In genomic region chr7:111380945-111381344, GRCh38 we compare ENCODE assay signal across 20 cellular contexts.
DNase-seq lines count a peak whose midpoint lies in the region; ATAC-seq and TF ChIP-seq lines count a peak whose summit lies in the region.
"Had no signal": no experiment of that assay in that cellular context is flagged by ENCODE, and none has a peak within 500 bp of the region (broad histone marks: within the 10 kb centered on the region; RNA-seq: fewer than 3 reads in every experiment).

No MANE protein-coding gene starts in this region.

- TF ChIP-seq CTCF in Calu3 (IDR thresholded peaks at IDR 0.05; ENCODE audit: unreplicated experiment) = no peak

- peak; percentile 2 for DNase-seq in Calu3
- DNase-seq in LoVo (ENCODE audit: low spot score) = peak; percentile 3
- DNase-seq in left lobe of liver (ENCODE audit: low spot score) = no peak
- DNase-seq in COLO829 (ENCODE audit: low spot score) = no peak
- no peak for DNase-seq in GDM1 (lab: John Stamatoyannopoulos, UW)
- no peak for DNase-seq in DMS79 (lab: John Stamatoyannopoulos, UW)
- DNase-seq: AML-193; CD4-positive, CD25-positive, alpha-beta regulatory T cell; DMS 273 treated with DMSO at 0.1 percent for 48 hours; MM.1S; NCI-H1105 treated with DMSO at 0.1 percent for 48 hours; NCI-H2029; NCI-H2171 treated with DMSO at 0.1 percent for 48 hours; NCI-H82; Peyer's patch; SHP77 had no signal

- peaks cover 2% of the 10 kb centered on the region for H3K9me3 Mint-ChIP-seq in Calu3 (ENCODE audit: low read depth, unreplicated experiment)
- H3K9me3 Mint-ChIP-seq: T-helper 1 cell treated with Interleukin-12 subunit alpha and Interleukin-12 subunit beta and Interleukin-4 antibody, amounts not matched to agents 30 μg/mL and 1 μg/mL, for 36 hours had no signal

- intact Hi-C loops in Calu3 (cut with micrococcal nuclease; ENCODE audit: unreplicated experiment) = no loop called here

- H3K27ac Mint-ChIP-seq in Calu3 (ENCODE audit: unreplicated experiment) = peak overlapping the region; percentile 16
- H3K27ac Mint-ChIP-seq: CD4-positive, CD25-positive, alpha-beta regulatory T cell; T-helper 1 cell treated with Interleukin-12 subunit alpha and Interleukin-12 subunit beta and Interleukin-4 antibody, amounts not matched to agents 30 μg/mL and 1 μg/mL, for 36 hours had no signal

- H3K4me1 Mint-ChIP-seq in Calu3 (ENCODE audit: low read depth, unreplicated experiment) = peaks cover 35% of the 10 kb centered on the region

- BruUV-seq in Calu3 (replicated peaks; lab: Mats Ljungman, UMichigan) = no TSS peak

- CTCF ChIA-PET in Calu3 (lab: Charles Lee) = no interaction called here

- peak; percentile 90 for ATAC-seq in GM19324 (IDR thresholded peaks at IDR 0.05; ENCODE audit: low FRiP score, unreplicated experiment)
- peak; percentile 82 for ATAC-seq in left lobe of liver
- ATAC-seq in HG03571 (IDR thresholded peaks at IDR 0.05; ENCODE audit: unreplicated experiment) = no peak
- ATAC-seq: SK-N-SH treated with all-trans-retinoic acid at 6 μM for 48 hours had no signal

- peak overlapping the region; percentile 11 for H3K4me3 Mint-ChIP-seq in Calu3 (ENCODE audit: low read depth, unreplicated experiment)
- H3K4me3 Mint-ChIP-seq: CD4-positive, CD25-positive, alpha-beta regulatory T cell; T-helper 1 cell treated with Interleukin-12 subunit alpha and Interleukin-12 subunit beta and Interleukin-4 antibody, amounts not matched to agents 30 μg/mL and 1 μg/mL, for 36 hours had no signal

- no peaks in the 10 kb centered on the region for H3K27me3 Mint-ChIP-seq in Calu3 (ENCODE audit: unreplicated experiment)
- H3K27me3 Mint-ChIP-seq: CD4-positive, CD25-positive, alpha-beta regulatory T cell had no signal

- no peaks in the 10 kb centered on the region for H3K36me3 Mint-ChIP-seq in Calu3 (ENCODE audit: insufficient read depth, unreplicated experiment)
- H3K36me3 Mint-ChIP-seq: CD4-positive, CD25-positive, alpha-beta regulatory T cell had no signal

Comparison
In these comparisons a context has a peak if more than half of its experiments do, and no peak if none do; other contexts are left out.
1. DNase-seq: peak in Calu3 (single experiment) and LoVo (single experiment); none in left lobe of liver (single experiment), COLO829 (single experiment), GDM1 (single experiment) and DMS79 (single experiment).